8 cellular contexts compared by ENCODE assay signal in genomic region chr19:56838930-56839664, GRCh38. TPM values are rescaled to one million over a fixed set of nuclear protein-coding genes. Genes with fewer than 3 reads are reported as not detected.
A peak's percentile ranks its signal among the peaks of the same experiment; 100 is the strongest.
DNase-seq lines count a peak whose midpoint lies in the region; ATAC-seq and TF ChIP-seq lines count a peak whose summit lies in the region.

No MANE protein-coding gene starts in this region.

- TF ChIP-seq POLR2A in stomach (IDR thresholded peaks at IDR 0.05), result no peak

- H3K4me1 ChIP-seq in stomach, result no peaks in the 10 kb centered on the region

- H3K27ac ChIP-seq in stomach, result peak overlapping the region in 4 of 5 donors; percentile 71 to 85 (median 79)

- no peak for TF ChIP-seq EP300 in stomach (IDR thresholded peaks at IDR 0.05)

- no peaks in the 10 kb centered on the region for H3K4me1 Mint-ChIP-seq in activated T-helper 1 cell treated with anti-CD3 and anti-CD28 coated beads, Interleukin-12 subunit alpha, Interleukin-12 subunit beta, Interleukin-2, Interleukin-4 antibody, amounts not matched to agents 30 ng/mL and 10 ng/mL and 1 ng/mL, durations not matched to agents 14 hours and 24 hours and 36 hours (ENCODE audit: low read depth)

- TF ChIP-seq CTCF in stomach (IDR thresholded peaks at IDR 0.05), result no peak

- H3K27me3 Mint-ChIP-seq in activated T-helper 1 cell treated with anti-CD3 and anti-CD28 coated beads, Interleukin-12 subunit alpha, Interleukin-12 subunit beta, Interleukin-2, Interleukin-4 antibody, amounts not matched to agents 30 ng/mL and 10 ng/mL and 1 ng/mL, durations not matched to agents 14 hours and 24 hours and 36 hours (ENCODE audit: insufficient read depth), result no peaks in the 10 kb centered on the region

- no peaks in the 10 kb centered on the region for H3K36me3 ChIP-seq in stomach

- peaks cover 48% of the 10 kb centered on the region for H3K9me3 Mint-ChIP-seq in activated T-helper 1 cell treated with anti-CD3 and anti-CD28 coated beads, Interleukin-12 subunit alpha, Interleukin-12 subunit beta, Interleukin-2, Interleukin-4 antibody, amounts not matched to agents 30 ng/mL and 10 ng/mL and 1 ng/mL, durations not matched to agents 14 hours and 24 hours and 36 hours

- H3K36me3 Mint-ChIP-seq in activated T-helper 1 cell treated with anti-CD3 and anti-CD28 coated beads, Interleukin-12 subunit alpha, Interleukin-12 subunit beta, Interleukin-2, Interleukin-4 antibody, amounts not matched to agents 30 ng/mL and 10 ng/mL and 1 ng/mL, durations not matched to agents 14 hours and 24 hours and 36 hours (ENCODE audit: low read depth), result peaks cover 3% of the 10 kb centered on the region

- 40 to 53% (median 48%) methylated on average over 28 to 33 of the region's 33 CpGs for WGBS in stomach, 5 donors

- H3K4me3 Mint-ChIP-seq in activated T-helper 1 cell treated with anti-CD3 and anti-CD28 coated beads, Interleukin-12 subunit alpha, Interleukin-12 subunit beta, Interleukin-2, Interleukin-4 antibody, amounts not matched to agents 30 ng/mL and 10 ng/mL and 1 ng/mL, durations not matched to agents 14 hours and 24 hours and 36 hours, result no peak overlapping the region

- no peak overlapping the region for H3K27ac Mint-ChIP-seq in activated T-helper 1 cell treated with anti-CD3 and anti-CD28 coated beads, Interleukin-12 subunit alpha, Interleukin-12 subunit beta, Interleukin-2, Interleukin-4 antibody, amounts not matched to agents 30 ng/mL and 10 ng/mL and 1 ng/mL, durations not matched to agents 14 hours and 24 hours and 36 hours

- H3K4me3 ChIP-seq in stomach, result peak overlapping the region; percentile 35 to 50 (median 40)

- DNase-seq in NCI-H1930 (lab: John Stamatoyannopoulos, UW) (peak; percentile 100), brain pericyte (ENCODE audit: low read depth, low spot score) (peak; percentile 84), left colon (peak; percentile 68 to 94), stomach (peak; percentile 69), NCI-H2029 treated with DMSO at 0.1 percent for 48 hours (lab: John Stamatoyannopoulos, UW) (no peak), GDM1 (lab: John Stamatoyannopoulos, UW) (no peak)
- DNase-seq in activated T-helper 1 cell treated with anti-CD3 and anti-CD28 coated beads, Interleukin-12 subunit alpha, Interleukin-12 subunit beta, Interleukin-2, Interleukin-4 antibody, amounts not matched to agents 30 ng/mL and 10 ng/mL and 1 ng/mL, durations not matched to agents 14 hours and 24 hours and 36 hours (ENCODE audit: low spot score), result no peak

- peaks cover 4 to 68% (median 39%) of the 10 kb centered on the region in 4 donors for H3K9me3 ChIP-seq in stomach

- ATAC-seq in left colon, result peak; percentile 46
- ATAC-seq in HG03457 (IDR thresholded peaks at IDR 0.05; ENCODE audit: unreplicated experiment), result no peak

- intact Hi-C loops in left colon (cut with DNase I, micrococcal nuclease), result no loop called here
- intact Hi-C loops in stomach (cut with DNase I; ENCODE audit: low total_unique reads), result no loop called here
- intact Hi-C loops in activated T-helper 1 cell treated with anti-CD3 and anti-CD28 coated beads, Interleukin-12 subunit alpha, Interleukin-12 subunit beta, Interleukin-2, Interleukin-4 antibody, amounts not matched to agents 30 ng/mL and 10 ng/mL and 1 ng/mL, durations not matched to agents 14 hours and 24 hours and 36 hours (cut with micrococcal nuclease), result no loop called here

- peaks cover 0 to 31% (median 9%) of the 10 kb centered on the region in 3 donors for H3K27me3 ChIP-seq in stomach

RNA-seq across cellular contexts. Expression of gene PEG3, which starts 1.4 kb away (rescaled TPM):
- total RNA-seq in left colon, result 1 to 10 TPM in 1 of 2 donors, under 1 TPM in 1; 0.92 to 2.6 TPM
- 10 to 100 TPM in 1 of 5 donors, 1 to 10 TPM in 3, under 1 TPM in 1; 0.72 to 38.2 (median 2.3) TPM for total RNA-seq in stomach
- polyA plus RNA-seq in stomach, result 1 to 10 TPM; 1.1 to 3.2 (median 1.4) TPM
- total RNA-seq in activated T-helper 1 cell treated with anti-CD3 and anti-CD28 coated beads, Interleukin-12 subunit alpha, Interleukin-12 subunit beta, Interleukin-2, Interleukin-4 antibody, amounts not matched to agents 30 ng/mL and 10 ng/mL and 1 ng/mL, durations not matched to agents 14 hours and 24 hours and 36 hours, result not detected in 2 replicates

RNA-seq across cellular contexts. Expression of gene ZIM2, which starts 1.4 kb away (rescaled TPM):
- total RNA-seq in left colon, result under 1 TPM in 1 of 2 donors, not detected in 1; 0.14 TPM
- total RNA-seq in stomach, result 1 to 10 TPM in 2 of 5 donors, not detected in 3; 3.3 to 4.1 TPM
- under 1 TPM in 1 of 3 donors, not detected in 2; 0.19 TPM for polyA plus RNA-seq in stomach
- not detected in 2 replicates for total RNA-seq in activated T-helper 1 cell treated with anti-CD3 and anti-CD28 coated beads, Interleukin-12 subunit alpha, Interleukin-12 subunit beta, Interleukin-2, Interleukin-4 antibody, amounts not matched to agents 30 ng/mL and 10 ng/mL and 1 ng/mL, durations not matched to agents 14 hours and 24 hours and 36 hours

Comparison
In these comparisons a context has a peak if more than half of its experiments do, and no peak if none do; other contexts are left out.
1. DNase-seq: peak in NCI-H1930 (2 of 2), brain pericyte (single experiment), left colon (2 of 2) and stomach (single experiment); none in activated T-helper 1 cell treated with anti-CD3 and anti-CD28 coated beads, Interleukin-12 subunit alpha, Interleukin-12 subunit beta, Interleukin-2, Interleukin-4 antibody, amounts not matched to agents 30 ng/mL and 10 ng/mL and 1 ng/mL, durations not matched to agents 14 hours and 24 hours and 36 hours (single experiment), NCI-H2029 treated with DMSO at 0.1 percent for 48 hours (single experiment) and GDM1 (single experiment).